In the genomic region with DNA sequence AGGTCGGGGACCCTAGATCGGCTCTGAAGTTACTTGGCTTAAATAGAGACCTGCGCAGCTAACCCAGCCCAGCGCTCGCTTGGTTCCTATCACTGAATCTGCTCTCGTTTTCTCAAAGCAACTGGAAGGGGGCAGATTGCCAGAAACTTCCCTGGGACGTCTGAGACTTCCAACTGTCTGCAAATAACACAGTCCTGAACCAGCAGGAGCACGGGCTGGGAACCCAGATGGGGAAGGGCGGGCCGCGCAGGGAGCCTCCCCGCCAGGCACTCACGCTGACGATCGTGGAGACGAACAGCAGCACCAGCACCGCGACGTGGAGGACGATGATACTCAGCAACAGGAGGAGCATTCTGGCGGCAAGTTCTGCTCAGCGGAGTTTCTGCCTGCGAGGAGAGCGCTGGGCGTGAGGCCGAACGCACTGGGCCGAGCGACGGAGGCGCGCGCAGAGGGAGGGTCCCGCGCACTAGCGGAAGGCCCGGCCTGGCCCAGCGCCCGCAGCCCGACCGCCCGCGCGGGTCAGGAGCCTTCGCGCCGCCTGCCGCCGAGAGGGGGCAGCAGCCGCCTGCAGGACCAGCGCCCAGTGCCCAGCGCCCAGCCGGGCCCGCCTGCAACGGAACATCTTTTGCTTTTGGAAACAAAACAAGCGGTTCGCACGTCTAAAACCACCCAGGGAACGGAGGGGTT, we compare ENCODE assay signal across 8 cellular contexts. TPM values are rescaled to one million over a fixed set of nuclear protein-coding genes. Genes with fewer than 3 reads are reported as not detected.
DNase-seq lines count a peak whose midpoint lies in the region; ATAC-seq and TF ChIP-seq lines count a peak whose summit lies in the region.

No MANE protein-coding gene starts in this region.

- H3K4me1 ChIP-seq in iPS-15b (ENCODE audit: control insufficient read depth, insufficient read depth, low read length) = peaks cover 3% of the 10 kb centered on the region

- no peak overlapping the region for H3K9ac ChIP-seq in iPS-15b (ENCODE audit: low read depth, low read length)

- no peaks in the 10 kb centered on the region for H3K36me3 ChIP-seq in iPS-15b (ENCODE audit: control insufficient read depth, insufficient read depth, low read length)

- H3K9me3 ChIP-seq in iPS-15b (ENCODE audit: control insufficient read depth, insufficient read depth, low read length) = no peaks in the 10 kb centered on the region

- ATAC-seq in HG02970 (IDR thresholded peaks at IDR 0.05; ENCODE audit: low FRiP score, unreplicated experiment) = no peak

- peak; percentile 37 for DNase-seq in NCI-H345 (lab: John Stamatoyannopoulos, UW)
- no peak for DNase-seq in NCI-H345 treated with DMSO at 0.1 percent for 48 hours (lab: John Stamatoyannopoulos, UW; ENCODE audit: unreplicated experiment)
- no peak for DNase-seq in Jurkat, Clone E6-1 (ENCODE audit: low read depth, low spot score)
- peak in 3 of 5 experiments; percentile 14 to 54 (median 17) for DNase-seq in T-helper 2 cell
- DNase-seq in brain pericyte (ENCODE audit: low read depth, low spot score) = peak; percentile 89
- DNase-seq in retinal pigment epithelial cell (ENCODE audit: low read depth) = no peak

- peak; percentile 53 for TF ChIP-seq CTCF in retinal pigment epithelial cell (conservative IDR thresholded peaks at IDR 0.05; ENCODE audit: low read depth, low read length)

- H3K27me3 ChIP-seq in iPS-15b (ENCODE audit: control insufficient read depth, insufficient read depth, low read length) = peaks cover 86% of the 10 kb centered on the region

- peak overlapping the region; percentile 50 for H3K4me3 ChIP-seq in Jurkat, Clone E6-1 (ENCODE audit: low read length)
- H3K4me3 ChIP-seq in iPS-15b (ENCODE audit: low read depth, low read length) (peak overlapping the region; percentile 90), retinal pigment epithelial cell (ENCODE audit: low read length) (peak overlapping the region; percentile 81)

RNA-seq across cellular contexts. Expression of a gene that starts 4.6 kb away (rescaled TPM):
- polyA plus RNA-seq in Jurkat, Clone E6-1 (2012; ENCODE audit: insufficient read depth, insufficient read length) = 14.3 TPM

Comparison
In these comparisons a context has a peak if more than half of its experiments do, and no peak if none do; other contexts are left out.
1. DNase-seq: peak in NCI-H345 (single experiment), T-helper 2 cell (3 of 5) and brain pericyte (single experiment); none in NCI-H345 treated with DMSO at 0.1 percent for 48 hours (single experiment), Jurkat, Clone E6-1 (single experiment) and retinal pigment epithelial cell (single experiment).
2. Peak in every context shown above with its lines, with median percentiles within 50 percentile points of each other: H3K4me3 ChIP-seq.